Comparison of ENCODE assay signal across 10 cellular contexts in genomic region chr14:34220921-34221320, GRCh38.
A peak's percentile ranks its signal among the peaks of the same experiment; 100 is the strongest.
DNase-seq lines count a peak whose midpoint lies in the region; ATAC-seq, FAIRE-seq and TF ChIP-seq lines count a peak whose summit lies in the region.
"Had no signal": no experiment of that assay in that cellular context is flagged by ENCODE, and none has a peak within 500 bp of the region (broad histone marks: within the 10 kb centered on the region; RNA-seq: fewer than 3 reads in every experiment).

No MANE protein-coding gene starts in this region.

- H2BK120ac ChIP-seq in H1 (replicated peaks; ENCODE audit: low read depth, low read length) = no peak overlapping the region

- H3K36me3 Mint-ChIP-seq in MCF 10A (ENCODE audit: insufficient read depth, unreplicated experiment) = peaks cover 5% of the 10 kb centered on the region

- H3K4me3 Mint-ChIP-seq in MCF 10A (ENCODE audit: unreplicated experiment) = no peak overlapping the region

- H3K9me3 ChIP-seq in H1 (ENCODE audit: insufficient read depth in 2 of 2, low read depth in 1 of 2, low read length in 1 of 2) = no peaks in the 10 kb centered on the region
- no peaks in the 10 kb centered on the region for H3K9me3 ChIP-seq in effector memory CD4-positive, alpha-beta T cell (ENCODE audit: control insufficient read depth, low read length)
- H3K9me3 ChIP-seq: thoracic aorta had no signal

- no peak overlapping the region for H3K27ac ChIP-seq in H1 (ENCODE audit: low read depth, low read length)
- H3K27ac ChIP-seq in effector memory CD4-positive, alpha-beta T cell (ENCODE audit: insufficient read depth, low read length, poor library complexity, severe bottlenecking) = no peak overlapping the region
- H3K27ac ChIP-seq: thoracic aorta had no signal

- FAIRE-seq in H1 (lab: Jason Lieb, UNC) = no peak
- FAIRE-seq: colon had no signal

- H3K18ac ChIP-seq in H1 (ENCODE audit: extremely low read depth, low read length) = peak overlapping the region; percentile 11; the same call in 1 of the 2 replicates

- no peak for TF ChIP-seq POLR2A in H1 (IDR thresholded peaks at IDR 0.05; ENCODE audit: control extremely low read depth in 1 of 2, low read depth in 2 of 2, low read length in 2 of 2)

- H2BK5ac ChIP-seq in H1 (ENCODE audit: low read depth, low read length) = no peak overlapping the region

- no peaks in the 10 kb centered on the region for H3K79me2 ChIP-seq in H1 (ENCODE audit: control insufficient read depth in 1 of 2, insufficient read depth in 2 of 2, low read length in 2 of 2)

- no peak overlapping the region for H2BK15ac ChIP-seq in H1 (ENCODE audit: low read length)

- no peak overlapping the region for H3K4ac ChIP-seq in H1 (replicated peaks; ENCODE audit: insufficient read length, low read depth, low read length)

- no peak overlapping the region for H3K23ac ChIP-seq in H1 (ENCODE audit: insufficient read length)

- H4K8ac ChIP-seq in H1 (ENCODE audit: extremely low read depth, insufficient read depth, low read length) = no peak overlapping the region

- POLR2A ChIA-PET in H1 (lab: Charles Lee; ENCODE audit: partially characterized antibody) = no interaction called here
- POLR2A ChIA-PET in MCF 10A (lab: Yijun Ruan, JAX) = no interaction called here

- no peak for TF ChIP-seq CTCF in H1 (IDR thresholded peaks at IDR 0.05; ENCODE audit: control extremely low read depth in 1 of 3, insufficient read depth in 1 of 3, low read depth in 1 of 3, low read length in 3 of 3)
- TF ChIP-seq CTCF in MCF 10A (IDR thresholded peaks at IDR 0.05; ENCODE audit: unreplicated experiment) = no peak

- no TSS peak for BruUV-seq in MCF 10A (replicated peaks; lab: Mats Ljungman, UMichigan)

- no peak overlapping the region for H3K4me3 ChIP-seq in H1 (ENCODE audit: extremely low read depth in 1 of 4, insufficient read depth in 2 of 4, low read depth in 3 of 4, low read length in 4 of 4)
- no peak overlapping the region for H3K4me3 ChIP-seq in effector memory CD4-positive, alpha-beta T cell (ENCODE audit: insufficient read depth, low read depth, low read length, poor library complexity, severe bottlenecking)
- H3K4me3 ChIP-seq: thoracic aorta had no signal

- no peaks in the 10 kb centered on the region for H3K27me3 Mint-ChIP-seq in MCF 10A (ENCODE audit: insufficient read depth, unreplicated experiment)

- H3K4me1 ChIP-seq in H1 (replicated peaks in 1 of 4; ENCODE audit: control insufficient read depth in 3 of 4, insufficient read depth in 4 of 4, low read length in 3 of 4) = peaks cover 0 to 6% (median 0%) of the 10 kb centered on the region in 4 experiments; a peak in 2 of 7 replicates
- no peaks in the 10 kb centered on the region for H3K4me1 ChIP-seq in effector memory CD4-positive, alpha-beta T cell (ENCODE audit: control insufficient read depth, insufficient read depth, low read length, poor library complexity, severe bottlenecking)

- no peaks in the 10 kb centered on the region for H3K23me2 ChIP-seq in H1 (ENCODE audit: low read depth, low read length)

- no peak overlapping the region for H3K14ac ChIP-seq in H1 (ENCODE audit: insufficient read length)

- H2BK12ac ChIP-seq in H1 (ENCODE audit: low read depth, low read length) = no peak overlapping the region

- TF ChIP-seq RAD21 in H1 (IDR thresholded peaks at IDR 0.05 in 1 of 2, conservative IDR thresholded peaks at IDR 0.05 in 1 of 2; ENCODE audit: low read depth in 2 of 2, low read length in 2 of 2) = no peak

- peak overlapping the region; percentile 85 for H2AFZ ChIP-seq in H1 (ENCODE audit: low read length)

- no peak overlapping the region for H3K4me2 ChIP-seq in H1 (ENCODE audit: insufficient read depth in 1 of 2, low read depth in 2 of 2, low read length in 2 of 2)

- no peak overlapping the region for H2AK5ac ChIP-seq in H1 (ENCODE audit: low read depth, low read length)

- H3K36me3 ChIP-seq in H1 (ENCODE audit: control insufficient read depth in 2 of 4, insufficient read depth in 4 of 4, low read length in 3 of 4) = no peaks in the 10 kb centered on the region
- H3K36me3 ChIP-seq in effector memory CD4-positive, alpha-beta T cell (ENCODE audit: control insufficient read depth, insufficient read depth, low read length) = no peaks in the 10 kb centered on the region
- H3K36me3 ChIP-seq: thoracic aorta had no signal

- no peak overlapping the region for H3K56ac ChIP-seq in H1 (replicated peaks; ENCODE audit: insufficient read length, low read depth, low read length)

- H2BK20ac ChIP-seq in H1 (ENCODE audit: low read length) = 0 out of 2 replicates have a peak overlapping the region, but pooled peaks have one; percentile 66

- H4K20me1 ChIP-seq in H1 (replicated peaks in 1 of 2; ENCODE audit: control insufficient read depth in 1 of 2, insufficient read depth in 2 of 2, low read length in 2 of 2) = no peaks in the 10 kb centered on the region

- intact Hi-C loops in MCF 10A (cut with micrococcal nuclease) = no loop called here

- H3K27ac Mint-ChIP-seq in MCF 10A (ENCODE audit: low read depth, unreplicated experiment) = no peak overlapping the region

- H3K9me3 Mint-ChIP-seq in MCF 10A (ENCODE audit: unreplicated experiment) = no peaks in the 10 kb centered on the region

- no peak overlapping the region; a peak in 1 of 7 replicates for H3K9ac ChIP-seq in H1 (replicated peaks in 1 of 4; ENCODE audit: extremely low read depth in 1 of 4, low read depth in 3 of 4, low read length in 3 of 4)

- H3K4me1 Mint-ChIP-seq in MCF 10A (ENCODE audit: insufficient read depth, unreplicated experiment) = no peaks in the 10 kb centered on the region

- DNase-seq in H1 (ENCODE audit: low read depth in 1 of 2, low spot score in 2 of 2) (no peak), MCF 10A (ENCODE audit: unreplicated experiment) (no peak), NCI-H2196 treated with DMSO at 0.1 percent for 48 hours (lab: John Stamatoyannopoulos, UW; ENCODE audit: unreplicated experiment) (no peak)
- no peak for DNase-seq in effector memory CD4-positive, alpha-beta T cell
- DNase-seq: NCI-H1092 had no signal

- TF ChIP-seq EP300 in H1 (IDR thresholded peaks at IDR 0.05; ENCODE audit: borderline replicate concordance in 1 of 2, low read depth in 2 of 2, low read length in 2 of 2) = no peak

- CTCF ChIA-PET in H1 (lab: Charles Lee; ENCODE audit: partially characterized antibody) (interaction anchor here (0.6 to 1.7 kb wide), 7 partner anchors 15 to 1509 kb away, joined by 3 to 6 read pairs (median 3); no protein-coding TSS in a partner anchor), MCF 10A (lab: Yijun Ruan, JAX) (interaction anchor here (1.2 to 3.0 kb wide), 5 partner anchors 8 to 381 kb away, joined by 3 to 10 read pairs (median 6); no protein-coding TSS in a partner anchor)

- WGBS in H1 (ENCODE audit: extremely low coverage in 1 of 2, insufficient coverage in 1 of 2, insufficient read length in 1 of 2, insufficient replicate concordance in 2 of 2, low coverage in 1 of 2, low lambda C conversion rate in 2 of 2, missing lambda C conversion rate in 1 of 2), 2 experiments = 87% methylated on average over 7 of the region's 7 CpGs; no CpG with 5 or more reads in 1 of the 2 experiments

- ATAC-seq in GM18909 (IDR thresholded peaks at IDR 0.05; ENCODE audit: poor library complexity, unreplicated experiment) (peak; percentile 93), GM21619 (IDR thresholded peaks at IDR 0.05; ENCODE audit: unreplicated experiment) (peak; percentile 93), HG03521 (IDR thresholded peaks at IDR 0.05; ENCODE audit: unreplicated experiment) (peak; percentile 78)

- no peaks in the 10 kb centered on the region; the same call in 1 of the 2 replicates for H3K79me1 ChIP-seq in H1 (ENCODE audit: low read depth, low read length)

- no peak overlapping the region for H4K5ac ChIP-seq in H1 (ENCODE audit: insufficient read length, low read depth, low read length)

- no peak overlapping the region for H4K91ac ChIP-seq in H1 (replicated peaks; ENCODE audit: insufficient read length, low read length)

- H3K27me3 ChIP-seq in H1 (replicated peaks in 1 of 4; ENCODE audit: control insufficient read depth in 3 of 4, extremely low read depth in 1 of 4, insufficient read depth in 3 of 4, low read length in 3 of 4) = no peaks in the 10 kb centered on the region
- no peaks in the 10 kb centered on the region for H3K27me3 ChIP-seq in effector memory CD4-positive, alpha-beta T cell (replicated peaks; ENCODE audit: control insufficient read depth, insufficient read depth, low read length, poor library complexity, severe bottlenecking)

TF ChIP-seq in H1, 55 proteins besides CTCF, POLR2A, EP300 and RAD21 (continues in another document):
- TF ChIP-seq CEBPB (IDR thresholded peaks at IDR 0.05; ENCODE audit: low read depth, low read length) (no peak), ATF3 (IDR thresholded peaks at IDR 0.05; ENCODE audit: insufficient read depth, low read depth, low read length) (no peak), ASH2L (IDR thresholded peaks at IDR 0.05; ENCODE audit: low read length) (no peak), USF2 (IDR thresholded peaks at IDR 0.05; ENCODE audit: low read length) (no peak), TAF7 (optimal IDR thresholded peaks at IDR 0.05; ENCODE audit: borderline replicate concordance, low read depth, low read length) (no peak), NRF1 (IDR thresholded peaks at IDR 0.05; ENCODE audit: low read depth, low read length) (no peak), EZH2 (IDR thresholded peaks at IDR 0.05; ENCODE audit: low read depth, low read length, severe bottlenecking) (no peak), E2F6 (IDR thresholded peaks at IDR 0.05) (no peak), BRCA1 (IDR thresholded peaks at IDR 0.05; ENCODE audit: low read depth, low read length) (no peak)
